ENCODE assay signal across 8 cellular contexts in the genomic region with DNA sequence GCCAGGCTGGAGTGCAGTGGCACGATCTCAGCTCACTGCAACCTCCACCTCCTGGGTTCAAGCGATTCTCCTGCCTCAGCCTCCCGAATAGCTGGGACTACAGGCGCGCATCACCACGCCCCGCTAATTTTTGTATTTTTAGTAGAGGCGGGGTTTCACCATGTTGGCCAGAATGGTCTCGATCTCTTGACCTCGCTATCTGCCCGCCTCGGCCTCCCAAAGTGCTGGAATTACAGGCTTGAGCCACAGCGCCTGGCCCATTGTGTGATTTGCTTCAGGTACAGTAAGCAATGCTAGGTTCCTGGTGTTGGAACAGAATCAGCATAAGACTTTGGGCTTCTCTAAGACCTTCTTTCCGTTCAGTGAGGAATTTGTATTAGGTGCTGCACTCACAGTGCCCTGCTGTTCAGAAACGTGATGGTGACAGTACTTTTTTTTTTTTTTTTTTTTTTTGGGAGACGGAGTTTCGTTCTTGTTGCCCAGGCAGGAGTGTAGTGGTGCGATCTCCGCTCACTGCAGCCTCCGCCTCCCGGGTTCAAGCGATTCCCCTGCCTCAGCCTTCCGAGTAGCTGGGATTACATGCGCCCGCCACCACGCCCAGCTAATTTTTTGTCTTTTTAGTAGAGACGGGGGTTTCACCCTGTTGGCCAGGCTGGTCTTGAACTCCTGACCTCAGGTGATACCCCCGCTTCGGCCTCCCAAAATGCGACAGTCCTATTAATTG. TPM values are rescaled to one million over a fixed set of nuclear protein-coding genes. Genes with fewer than 3 reads are reported as not detected.
DNase-seq lines count a peak whose midpoint lies in the region; ATAC-seq, FAIRE-seq and TF ChIP-seq lines count a peak whose summit lies in the region.
"Not testable (repeated sequence)": the region's sequence is repeated elsewhere in the genome, so short reads cannot be mapped to it uniquely, and the experiment has no call there.

No MANE protein-coding gene starts in this region.

- not testable (repeated sequence) for H4K8ac ChIP-seq in H1 (ENCODE audit: extremely low read depth, insufficient read depth, low read length)

- not testable (repeated sequence) for H3K18ac ChIP-seq in H1 (ENCODE audit: extremely low read depth, low read length)

- POLR2A ChIA-PET in H1 (lab: Charles Lee; ENCODE audit: partially characterized antibody) = interaction anchor here (0.6 to 6.5 kb wide), 10 partner anchors 11 to 369 kb away, joined by 3 to 77 read pairs (median 4); a partner anchor contains a TSS

- H3K23me2 ChIP-seq in H1 (ENCODE audit: low read depth, low read length) = not testable (repeated sequence)

- peak; percentile 2 for DNase-seq in Daoy (ENCODE audit: low read depth)
- not testable (repeated sequence) for DNase-seq in activated T-helper 2 cell treated with anti-CD3 and anti-CD28 coated beads, Interferon-gamma antibody, Interleukin-2, Interleukin-4, amounts not matched to agents 10 μg/mL and 5 μg/mL and 100 μg/mL, durations not matched to agents 14 hours and 24 hours and 36 hours (ENCODE audit: low spot score); H1 (ENCODE audit: low read depth in 1 of 2, low spot score in 2 of 2); upper lobe of left lung
- peak in 1 of 5 donors; percentile 29 for DNase-seq in ovary

- H3K9me3 Mint-ChIP-seq in activated T-helper 2 cell treated with anti-CD3 and anti-CD28 coated beads, Interferon-gamma antibody, Interleukin-2, Interleukin-4, amounts not matched to agents 10 μg/mL and 5 μg/mL and 100 μg/mL, durations not matched to agents 14 hours and 24 hours and 36 hours = not testable (repeated sequence)

- peaks cover 15% of the 10 kb centered on the region for H3K4me1 ChIP-seq in OCI-LY3 (ENCODE audit: low read length)
- not testable (repeated sequence) for H3K4me1 ChIP-seq in H1 (replicated peaks in 1 of 4; ENCODE audit: control insufficient read depth in 3 of 4, insufficient read depth in 4 of 4, low read length in 3 of 4); ovary (ENCODE audit: insufficient read depth)
- H3K4me1 ChIP-seq in upper lobe of left lung = peaks cover 7 to 21% (median 18%) of the 10 kb centered on the region in 4 donors

- not testable (repeated sequence) for H3K27me3 Mint-ChIP-seq in activated T-helper 2 cell treated with anti-CD3 and anti-CD28 coated beads, Interferon-gamma antibody, Interleukin-2, Interleukin-4, amounts not matched to agents 10 μg/mL and 5 μg/mL and 100 μg/mL, durations not matched to agents 14 hours and 24 hours and 36 hours (ENCODE audit: low read depth)

- not testable (repeated sequence) for H2BK15ac ChIP-seq in H1 (ENCODE audit: low read length)

- not testable (repeated sequence) for H4K91ac ChIP-seq in H1 (replicated peaks; ENCODE audit: insufficient read length, low read length)

- FAIRE-seq in H1 (lab: Jason Lieb, UNC) = not testable (repeated sequence)

- not testable (repeated sequence) for H2BK5ac ChIP-seq in H1 (ENCODE audit: low read depth, low read length)

- not testable (repeated sequence) for H3K27me3 ChIP-seq in OCI-LY3 (ENCODE audit: low read depth, low read length); H1 (replicated peaks in 1 of 4; ENCODE audit: control insufficient read depth in 3 of 4, extremely low read depth in 1 of 4, insufficient read depth in 3 of 4, low read length in 3 of 4); layer of hippocampus (ENCODE audit: control insufficient read depth, insufficient read depth, low read length); ovary; upper lobe of left lung

- peak overlapping the region; percentile 95 for H3K9ac ChIP-seq in OCI-LY3 (ENCODE audit: low read length)
- H3K9ac ChIP-seq in H1 (replicated peaks in 1 of 4; ENCODE audit: extremely low read depth in 1 of 4, low read depth in 3 of 4, low read length in 3 of 4) = not testable (repeated sequence)

- peaks cover 13% of the 10 kb centered on the region for H3K36me3 ChIP-seq in OCI-LY3 (replicated peaks; ENCODE audit: low read depth, low read length)
- H3K36me3 ChIP-seq in H1 (ENCODE audit: control insufficient read depth in 2 of 4, insufficient read depth in 4 of 4, low read length in 3 of 4) = peaks cover 0 to 11% (median 0%) of the 10 kb centered on the region in 4 experiments; a peak in 2 of 8 replicates
- not testable (repeated sequence) for H3K36me3 ChIP-seq in ovary, upper lobe of left lung

- peak overlapping the region; percentile 98 for H3K4me3 Mint-ChIP-seq in activated T-helper 2 cell treated with anti-CD3 and anti-CD28 coated beads, Interferon-gamma antibody, Interleukin-2, Interleukin-4, amounts not matched to agents 10 μg/mL and 5 μg/mL and 100 μg/mL, durations not matched to agents 14 hours and 24 hours and 36 hours (ENCODE audit: low read depth)

- not testable (repeated sequence) for TF ChIP-seq POLR2A in H1 (IDR thresholded peaks at IDR 0.05; ENCODE audit: control extremely low read depth in 1 of 2, low read depth in 2 of 2, low read length in 2 of 2); ovary (IDR thresholded peaks at IDR 0.05); upper lobe of left lung (IDR thresholded peaks at IDR 0.05)

- H3K79me1 ChIP-seq in H1 (ENCODE audit: low read depth, low read length) = not testable (repeated sequence)

- ATAC-seq in HG02885 (IDR thresholded peaks at IDR 0.05; ENCODE audit: poor library complexity, unreplicated experiment) = peak; percentile 2
- ATAC-seq in upper lobe of left lung (ENCODE audit: low FRiP score in 2 of 2) = not testable (repeated sequence)

- H3K27ac ChIP-seq in OCI-LY3 (ENCODE audit: low read length) (0 out of 2 replicates have a peak overlapping the region, but pooled peaks have one; percentile 35), layer of hippocampus (ENCODE audit: low read depth, low read length) (peak overlapping the region; percentile 72), ovary (peak overlapping the region in 1 of 2 donors; percentile 32), upper lobe of left lung (peak overlapping the region; percentile 76 to 91 (median 90))
- not testable (repeated sequence) for H3K27ac ChIP-seq in H1 (ENCODE audit: low read depth, low read length)

- peaks cover 13% of the 10 kb centered on the region for H4K20me1 ChIP-seq in OCI-LY3 (ENCODE audit: insufficient read depth, low read length)
- not testable (repeated sequence) for H4K20me1 ChIP-seq in H1 (replicated peaks in 1 of 2; ENCODE audit: control insufficient read depth in 1 of 2, insufficient read depth in 2 of 2, low read length in 2 of 2)

- not testable (repeated sequence) for TF ChIP-seq CTCF in OCI-LY3 (IDR thresholded peaks at IDR 0.05; ENCODE audit: low read depth, low read length); H1 (IDR thresholded peaks at IDR 0.05; ENCODE audit: control extremely low read depth in 1 of 3, insufficient read depth in 1 of 3, low read depth in 1 of 3, low read length in 3 of 3); ovary (IDR thresholded peaks at IDR 0.05); upper lobe of left lung (IDR thresholded peaks at IDR 0.05)

- not testable (repeated sequence) for TF ChIP-seq RAD21 in H1 (IDR thresholded peaks at IDR 0.05 in 1 of 2, conservative IDR thresholded peaks at IDR 0.05 in 1 of 2; ENCODE audit: low read depth in 2 of 2, low read length in 2 of 2)

- H3K56ac ChIP-seq in H1 (replicated peaks; ENCODE audit: insufficient read length, low read depth, low read length) = not testable (repeated sequence)

- H3K4ac ChIP-seq in H1 (replicated peaks; ENCODE audit: insufficient read length, low read depth, low read length) = not testable (repeated sequence)

- H3K36me3 Mint-ChIP-seq in activated T-helper 2 cell treated with anti-CD3 and anti-CD28 coated beads, Interferon-gamma antibody, Interleukin-2, Interleukin-4, amounts not matched to agents 10 μg/mL and 5 μg/mL and 100 μg/mL, durations not matched to agents 14 hours and 24 hours and 36 hours (ENCODE audit: low read depth) = peaks cover 37% of the 10 kb centered on the region

- H3K9me3 ChIP-seq in OCI-LY3 (ENCODE audit: insufficient read depth, low read length); H1 (ENCODE audit: insufficient read depth in 2 of 2, low read depth in 1 of 2, low read length in 1 of 2); ovary; upper lobe of left lung: not testable (repeated sequence)

- peaks cover 47% of the 10 kb centered on the region for H3K79me2 ChIP-seq in OCI-LY3 (ENCODE audit: low read length)
- H3K79me2 ChIP-seq in H1 (ENCODE audit: control insufficient read depth in 1 of 2, insufficient read depth in 2 of 2, low read length in 2 of 2) = peaks cover 30 to 44% of the 10 kb centered on the region in 2 experiments

- not testable (repeated sequence) for H2BK120ac ChIP-seq in H1 (replicated peaks; ENCODE audit: low read depth, low read length)

- CTCF ChIA-PET in H1 (lab: Charles Lee; ENCODE audit: partially characterized antibody) = interaction anchor here (1.2 to 5.3 kb wide), 6 partner anchors 8 to 73 kb away, joined by 3 to 52 read pairs (median 6); a partner anchor contains a TSS

- H3K4me3 ChIP-seq in OCI-LY3 (ENCODE audit: low read length) = peak overlapping the region; percentile 88
- peak overlapping the region in 3 of 4 experiments; percentile 91 to 99 (median 95); a peak in 4 of 8 replicates for H3K4me3 ChIP-seq in H1 (ENCODE audit: extremely low read depth in 1 of 4, insufficient read depth in 2 of 4, low read depth in 3 of 4, low read length in 4 of 4)
- H3K4me3 ChIP-seq in ovary = peak overlapping the region; percentile 77
- H3K4me3 ChIP-seq in upper lobe of left lung = peak overlapping the region in 3 of 4 donors; percentile 75 to 90 (median 77)

- H2BK20ac ChIP-seq in H1 (ENCODE audit: low read length) = 0 out of 2 replicates have a peak overlapping the region, but pooled peaks have one; percentile 61

- intact Hi-C loops in activated T-helper 2 cell treated with anti-CD3 and anti-CD28 coated beads, Interferon-gamma antibody, Interleukin-2, Interleukin-4, amounts not matched to agents 10 μg/mL and 5 μg/mL and 100 μg/mL, durations not matched to agents 14 hours and 24 hours and 36 hours (cut with micrococcal nuclease) = loop anchor here (1.0 to 10.0 kb wide), 6 partner anchors 11 to 233 kb away; a partner anchor contains a TSS
- intact Hi-C loops in ovary (cut with DNase I) = not testable (repeated sequence)

- peak overlapping the region; percentile 47; the same call in 1 of the 2 replicates for H2AFZ ChIP-seq in OCI-LY3 (ENCODE audit: low read depth, low read length)
- H2AFZ ChIP-seq in H1 (ENCODE audit: low read length) = peak overlapping the region; percentile 98

- H2AK5ac ChIP-seq in H1 (ENCODE audit: low read depth, low read length) = 0 out of 2 replicates have a peak overlapping the region, but pooled peaks have one; percentile 33

- WGBS in H1 (ENCODE audit: extremely low coverage in 1 of 2, insufficient coverage in 1 of 2, insufficient read length in 1 of 2, insufficient replicate concordance in 2 of 2, low coverage in 1 of 2, low lambda C conversion rate in 2 of 2, missing lambda C conversion rate in 1 of 2), 2 experiments = 72% methylated on average over 27 of the region's 30 CpGs; no CpG with 5 or more reads in 1 of the 2 experiments
- WGBS in ovary, 3 donors = 48 to 52% (median 50%) methylated on average over 30 of the region's 30 CpGs
- WGBS in upper lobe of left lung, 2 donors = 61 to 69% methylated on average over 30 of the region's 30 CpGs

- H4K5ac ChIP-seq in H1 (ENCODE audit: insufficient read length, low read depth, low read length) = peak overlapping the region; percentile 52

- H3K14ac ChIP-seq in H1 (ENCODE audit: insufficient read length) = not testable (repeated sequence)

- not testable (repeated sequence) for TF ChIP-seq EP300 in H1 (IDR thresholded peaks at IDR 0.05; ENCODE audit: borderline replicate concordance in 1 of 2, low read depth in 2 of 2, low read length in 2 of 2); ovary (IDR thresholded peaks at IDR 0.05); upper lobe of left lung (IDR thresholded peaks at IDR 0.05)

- H3K4me1 Mint-ChIP-seq in activated T-helper 2 cell treated with anti-CD3 and anti-CD28 coated beads, Interferon-gamma antibody, Interleukin-2, Interleukin-4, amounts not matched to agents 10 μg/mL and 5 μg/mL and 100 μg/mL, durations not matched to agents 14 hours and 24 hours and 36 hours (ENCODE audit: low read depth) = peaks cover 14% of the 10 kb centered on the region

- H3K23ac ChIP-seq in H1 (ENCODE audit: insufficient read length) = not testable (repeated sequence)

- H3K27ac Mint-ChIP-seq in activated T-helper 2 cell treated with anti-CD3 and anti-CD28 coated beads, Interferon-gamma antibody, Interleukin-2, Interleukin-4, amounts not matched to agents 10 μg/mL and 5 μg/mL and 100 μg/mL, durations not matched to agents 14 hours and 24 hours and 36 hours = peak overlapping the region; percentile 99

- H2BK12ac ChIP-seq in H1 (ENCODE audit: low read depth, low read length) = not testable (repeated sequence)

- H3K4me2 ChIP-seq in OCI-LY3 (ENCODE audit: low read length) (peak overlapping the region; percentile 58), H1 (ENCODE audit: insufficient read depth in 1 of 2, low read depth in 2 of 2, low read length in 2 of 2) (peak overlapping the region in 1 of 2 experiments; percentile 14; a peak in 1 of 4 replicates)

RNA-seq across cellular contexts. Expression of a gene that starts 0.6 kb away (rescaled TPM):
- 47.7 and 57.1 TPM in 2 replicates for total RNA-seq in Daoy (2014; rRNA removed; shearing (Covaris generic))
- 164 TPM in 2 replicates for total RNA-seq in activated T-helper 2 cell treated with anti-CD3 and anti-CD28 coated beads, Interferon-gamma antibody, Interleukin-2, Interleukin-4, amounts not matched to agents 10 μg/mL and 5 μg/mL and 100 μg/mL, durations not matched to agents 14 hours and 24 hours and 36 hours
- 180 and 184 TPM in 2 replicates for total RNA-seq in H1 (2021; fragmentation: NEBNext Ultra II Directional; extraction: Animal tissue kit (Norgen Biotek cat#: 25700))
- polyA plus RNA-seq in H1 (2011; rRNA removed) (27.3 and 59.6 TPM in 2 replicates), ovary (10 to 100 TPM; 15.6 to 64.4 TPM)
- polyA plus RNA-seq in H1 (2011; cell fraction: cytosol; rRNA removed) = 140 TPM
- polyA plus RNA-seq in H1 (2011; cell fraction: nucleus; rRNA removed) = 5.0 TPM
- 116 to 202 TPM (median 168 TPM) in 4 replicates for polyA plus RNA-seq in H1 (2012, experiment 1 of 2)
- polyA plus RNA-seq in H1 (2012, experiment 2 of 2) = 473 TPM
- 175 TPM for polyA plus RNA-seq in H1 (2013, experiment 1 of 2)
- polyA plus RNA-seq in H1 (2013, experiment 2 of 2) = 201 TPM
- polyA minus RNA-seq in H1 (2011; rRNA and poly(A)+ RNA removed) = 8.5 and 11.2 TPM in 2 replicates
- polyA minus RNA-seq in H1 (2011; cell fraction: cytosol; rRNA and poly(A)+ RNA removed) = 60.0 TPM
- 19.4 TPM for polyA minus RNA-seq in H1 (2011; cell fraction: nucleus; rRNA and poly(A)+ RNA removed)
- total RNA-seq in ovary (10 to 100 TPM in 5 of 7 donors, 1 to 10 TPM in 2; 3.9 to 52.0 (median 37.3) TPM), upper lobe of left lung (10 to 100 TPM in 4 of 6 donors, 1 to 10 TPM in 2; 2.1 to 35.8 (median 14.4) TPM)

RNA-seq across cellular contexts. Expression of a gene that starts 11.1 kb away (rescaled TPM):
- total RNA-seq in Daoy (2014; rRNA removed; shearing (Covaris generic)) = 17.3 and 21.0 TPM in 2 replicates
- total RNA-seq in activated T-helper 2 cell treated with anti-CD3 and anti-CD28 coated beads, Interferon-gamma antibody, Interleukin-2, Interleukin-4, amounts not matched to agents 10 μg/mL and 5 μg/mL and 100 μg/mL, durations not matched to agents 14 hours and 24 hours and 36 hours = 20.5 and 21.4 TPM in 2 replicates
- 44.6 and 48.3 TPM in 2 replicates for total RNA-seq in H1 (2021; fragmentation: NEBNext Ultra II Directional; extraction: Animal tissue kit (Norgen Biotek cat#: 25700))
- polyA plus RNA-seq in H1 (2011; rRNA removed) (3.3 and 5.8 TPM in 2 replicates), ovary (10 to 100 TPM in 1 of 2 donors, 1 to 10 TPM in 1; 8.1 to 12.2 TPM)
- polyA plus RNA-seq in H1 (2011; cell fraction: cytosol; rRNA removed) = 7.7 TPM
- polyA plus RNA-seq in H1 (2011; cell fraction: nucleus; rRNA removed) = 8.3 TPM
- polyA plus RNA-seq in H1 (2012, experiment 1 of 2) = 9.4 to 19.9 TPM (median 11.0 TPM) in 4 replicates
- 1.8 TPM for polyA plus RNA-seq in H1 (2012, experiment 2 of 2)
- polyA plus RNA-seq in H1 (2013, experiment 1 of 2) = 42.5 TPM
- polyA plus RNA-seq in H1 (2013, experiment 2 of 2) = 35.8 TPM
- 12.8 and 18.8 TPM in 2 replicates for polyA minus RNA-seq in H1 (2011; rRNA and poly(A)+ RNA removed)
- 10.9 TPM for polyA minus RNA-seq in H1 (2011; cell fraction: cytosol; rRNA and poly(A)+ RNA removed)
- 64.1 TPM for polyA minus RNA-seq in H1 (2011; cell fraction: nucleus; rRNA and poly(A)+ RNA removed)
- total RNA-seq in ovary (10 to 100 TPM; 10.9 to 21.3 (median 16.9) TPM), upper lobe of left lung (10 to 100 TPM in 5 of 6 donors, 1 to 10 TPM in 1; 8.1 to 29.6 (median 13.0) TPM)
